8 cellular contexts compared by ENCODE assay signal in genomic region chr16:81036751-81037350, GRCh38. TPM values are rescaled to one million over a fixed set of nuclear protein-coding genes. Genes with fewer than 3 reads are reported as not detected.
A peak's percentile ranks its signal among the peaks of the same experiment; 100 is the strongest.
DNase-seq lines count a peak whose midpoint lies in the region; ATAC-seq and TF ChIP-seq lines count a peak whose summit lies in the region.

No MANE protein-coding gene starts in this region.

- H3K9me3 ChIP-seq in OCI-LY7 (ENCODE audit: low read length), result no peaks in the 10 kb centered on the region

- POLR2A ChIA-PET in OCI-LY7 (lab: Charles Lee), result interaction anchor here (0.6 to 2.0 kb wide), 4 partner anchors 35 to 42 kb away, joined by 3 to 10 read pairs (median 4); partner anchors contain the start of gene C16orf46

- H3K36me3 ChIP-seq in OCI-LY7 (ENCODE audit: insufficient read depth, low read length), result peaks cover 34% of the 10 kb centered on the region; the same call in 1 of the 2 replicates

- H3K9me3 Mint-ChIP-seq in endothelial cell (ENCODE audit: unreplicated experiment) (no peaks in the 10 kb centered on the region), neural crest cell (peaks cover 3% of the 10 kb centered on the region)

- CTCF ChIA-PET in OCI-LY7 (lab: Charles Lee; ENCODE audit: unreplicated experiment), result no interaction called here

- peak overlapping the region; percentile 92 for H3K4me2 ChIP-seq in OCI-LY7 (ENCODE audit: low read length)

- H3K4me1 Mint-ChIP-seq in endothelial cell (ENCODE audit: unreplicated experiment), result peaks cover 15% of the 10 kb centered on the region
- peaks cover 33% of the 10 kb centered on the region for H3K4me1 Mint-ChIP-seq in neural crest cell

- DNase-seq in GF-D8 (lab: John Stamatoyannopoulos, UW) (peak; percentile 28), OCI-LY7 (ENCODE audit: low spot score) (peak; percentile 43), endothelial cell (ENCODE audit: low spot score) (no peak), neural crest cell (ENCODE audit: low read depth, low spot score) (no peak), NCI-H524 treated with DMSO at 0.1 percent for 48 hours (lab: John Stamatoyannopoulos, UW) (no peak), GDM1 (lab: John Stamatoyannopoulos, UW) (no peak)

- peak overlapping the region; percentile 76 for H3K4me3 ChIP-seq in OCI-LY7 (ENCODE audit: low read depth, low read length, poor library complexity, severe bottlenecking)

- ATAC-seq in HG03108 (IDR thresholded peaks at IDR 0.05; ENCODE audit: unreplicated experiment) (no peak), GM18517 (IDR thresholded peaks at IDR 0.05; ENCODE audit: unreplicated experiment) (no peak)

- intact Hi-C loops in OCI-LY7 (cut with micrococcal nuclease; ENCODE audit: unreplicated experiment), result loop anchor here (2.0 to 10.0 kb wide), 3 partner anchors 40 to 700 kb away; partner anchors contain the start of gene C16orf46

- H3K27me3 Mint-ChIP-seq in endothelial cell (ENCODE audit: unreplicated experiment) (peaks cover 7% of the 10 kb centered on the region), neural crest cell (ENCODE audit: low read depth) (no peaks in the 10 kb centered on the region)

- BruUV-seq in OCI-LY7 (replicated peaks; lab: Mats Ljungman, UMichigan), result TSS peak; percentile 48

- H3K27ac Mint-ChIP-seq in endothelial cell (ENCODE audit: unreplicated experiment), result peak overlapping the region; percentile 62
- peak overlapping the region; percentile 53 for H3K27ac Mint-ChIP-seq in neural crest cell (ENCODE audit: unreplicated experiment)

- H3K4me3 Mint-ChIP-seq in endothelial cell (ENCODE audit: unreplicated experiment) (peak overlapping the region; percentile 92), neural crest cell (peak overlapping the region; percentile 94)

- peaks cover 13% of the 10 kb centered on the region for H3K4me1 ChIP-seq in OCI-LY7 (ENCODE audit: insufficient read depth, low read length, poor library complexity, severe bottlenecking)

- TF ChIP-seq CTCF in OCI-LY7 (conservative IDR thresholded peaks at IDR 0.05; ENCODE audit: low read length) (no peak), endothelial cell (IDR thresholded peaks at IDR 0.05; ENCODE audit: unreplicated experiment) (no peak), neural crest cell (conservative IDR thresholded peaks at IDR 0.05) (no peak)

- no peaks in the 10 kb centered on the region for H4K20me1 ChIP-seq in OCI-LY7 (ENCODE audit: insufficient read depth, low read length)

- H3K36me3 Mint-ChIP-seq in endothelial cell (ENCODE audit: low read depth, unreplicated experiment), result peaks cover 17% of the 10 kb centered on the region
- H3K36me3 Mint-ChIP-seq in neural crest cell (ENCODE audit: low read depth), result peaks cover 20% of the 10 kb centered on the region

- H3K79me2 ChIP-seq in OCI-LY7 (ENCODE audit: insufficient read depth, low read depth, low read length), result peaks cover 18% of the 10 kb centered on the region; the same call in 1 of the 2 replicates

- H2AFZ ChIP-seq in OCI-LY7 (ENCODE audit: low read length), result peak overlapping the region; percentile 74; the same call in 1 of the 2 replicates

- no peaks in the 10 kb centered on the region for H3K9me2 ChIP-seq in OCI-LY7 (ENCODE audit: insufficient read depth, low read length)

- peak overlapping the region; percentile 15 for H3K27ac ChIP-seq in OCI-LY7 (ENCODE audit: low read depth, low read length, poor library complexity, severe bottlenecking)

RNA-seq across cellular contexts. Expression of gene ATMIN, which starts 1.2 kb away (rescaled TPM):
- 13.6 and 15.0 TPM in 2 replicates for total RNA-seq in OCI-LY7 (2014; rRNA removed; shearing (Covaris generic))
- 23.7 and 26.1 TPM in 2 replicates for total RNA-seq in OCI-LY7 (2022)
- total RNA-seq in endothelial cell (ENCODE audit: unreplicated experiment), result 33.2 TPM
- total RNA-seq in neural crest cell, result 49.1 and 51.4 TPM in 2 replicates

RNA-seq across cellular contexts. Expression of gene CENPN, which starts 29.8 kb away (rescaled TPM):
- total RNA-seq in OCI-LY7 (2014; rRNA removed; shearing (Covaris generic)), result 52.4 and 97.3 TPM in 2 replicates
- total RNA-seq in OCI-LY7 (2022), result 51.8 and 58.8 TPM in 2 replicates
- total RNA-seq in endothelial cell (ENCODE audit: unreplicated experiment), result 17.0 TPM
- 66.3 TPM in 2 replicates for total RNA-seq in neural crest cell

RNA-seq across cellular contexts. Expression of gene CMC2, which starts 30.2 kb away (rescaled TPM):
- total RNA-seq in OCI-LY7 (2014; rRNA removed; shearing (Covaris generic)), result 61.3 and 99.8 TPM in 2 replicates
- total RNA-seq in OCI-LY7 (2022), result 89.1 and 94.5 TPM in 2 replicates
- total RNA-seq in endothelial cell (ENCODE audit: unreplicated experiment), result 51.1 TPM
- 75.0 and 87.6 TPM in 2 replicates for total RNA-seq in neural crest cell

RNA-seq across cellular contexts. Expression of gene C16orf46, which starts 40.2 kb away (rescaled TPM):
- total RNA-seq in OCI-LY7 (2014; rRNA removed; shearing (Covaris generic)), result 0.69 and 1.6 TPM in 2 replicates
- total RNA-seq in OCI-LY7 (2022), result 0.81 and 1.2 TPM in 2 replicates
- total RNA-seq in endothelial cell (ENCODE audit: unreplicated experiment), result 0.18 TPM
- total RNA-seq in neural crest cell, result 1.8 and 2.1 TPM in 2 replicates

RNA-seq across cellular contexts. Expression of gene GCSH, which starts 59.3 kb away (rescaled TPM):
- total RNA-seq in OCI-LY7 (2014; rRNA removed; shearing (Covaris generic)), result 11.7 and 23.4 TPM in 2 replicates
- total RNA-seq in OCI-LY7 (2022), result 32.0 and 42.5 TPM in 2 replicates
- 30.3 TPM for total RNA-seq in endothelial cell (ENCODE audit: unreplicated experiment)
- 79.2 and 87.0 TPM in 2 replicates for total RNA-seq in neural crest cell

Comparison
In these comparisons a context has a peak if more than half of its experiments do, and no peak if none do; other contexts are left out.
1. DNase-seq: peak in GF-D8 (single experiment) and OCI-LY7 (single experiment); none in endothelial cell (single experiment), neural crest cell (single experiment), NCI-H524 treated with DMSO at 0.1 percent for 48 hours (single experiment) and GDM1 (single experiment).